In genomic region chr13:102395939-102396338, GRCh38 we compare ENCODE assay signal across 1 cellular context.
TF ChIP-seq lines count a peak whose summit lies in the region.

No MANE protein-coding gene starts in this region.

TF ChIP-seq in WTC11, 78 proteins besides CTCF, POLR2A, EP300 and RAD21 (continued from another document):
- TF ChIP-seq, protein P1, sequence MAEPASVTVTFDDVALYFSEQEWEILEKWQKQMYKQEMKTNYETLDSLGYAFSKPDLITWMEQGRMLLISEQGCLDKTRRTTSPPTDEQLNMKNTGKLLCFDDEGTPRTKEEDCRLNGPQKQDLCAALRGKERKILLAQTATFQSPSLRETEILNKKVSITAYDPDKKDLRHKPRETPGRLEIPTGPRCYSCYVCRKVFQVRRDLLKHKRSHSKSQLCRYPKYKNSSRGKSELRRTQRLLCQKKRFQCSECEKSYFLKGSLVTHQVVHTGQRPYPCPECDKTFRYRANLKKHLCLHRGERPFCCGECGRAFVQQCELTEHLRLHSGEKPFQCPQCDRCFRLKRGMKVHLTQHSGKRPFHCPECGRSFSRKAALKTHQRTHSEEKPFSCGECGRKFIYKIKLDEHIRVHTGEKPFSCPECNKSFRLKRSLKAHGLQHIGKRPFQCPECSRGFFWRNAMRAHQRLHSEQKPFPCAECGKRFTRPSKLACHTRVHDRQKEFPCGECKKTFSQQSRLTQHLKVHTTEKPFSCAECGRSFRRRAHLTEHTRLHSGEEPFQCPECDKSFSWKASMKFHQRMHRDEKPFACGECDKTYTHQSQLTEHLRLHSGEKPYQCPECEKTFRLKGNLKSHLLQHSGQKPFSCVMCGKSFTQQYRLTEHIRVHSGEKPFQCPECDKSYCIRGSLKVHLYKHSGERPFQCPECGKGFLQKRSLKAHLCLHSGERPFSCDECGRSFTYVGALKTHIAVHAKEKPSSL (CRISPR knock-in tag; conservative IDR thresholded peaks at IDR 0.05): no peak
- TF ChIP-seq, protein P2, sequence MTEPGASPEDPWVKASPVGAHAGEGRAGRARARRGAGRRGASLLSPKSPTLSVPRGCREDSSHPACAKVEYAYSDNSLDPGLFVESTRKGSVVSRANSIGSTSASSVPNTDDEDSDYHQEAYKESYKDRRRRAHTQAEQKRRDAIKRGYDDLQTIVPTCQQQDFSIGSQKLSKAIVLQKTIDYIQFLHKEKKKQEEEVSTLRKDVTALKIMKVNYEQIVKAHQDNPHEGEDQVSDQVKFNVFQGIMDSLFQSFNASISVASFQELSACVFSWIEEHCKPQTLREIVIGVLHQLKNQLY (CRISPR knock-in tag; IDR thresholded peaks at IDR 0.05): no peak
- TF ChIP-seq RELA (CRISPR knock-in tag; IDR thresholded peaks at IDR 0.05; ENCODE audit: borderline replicate concordance): no peak
- TF ChIP-seq, protein P3, sequence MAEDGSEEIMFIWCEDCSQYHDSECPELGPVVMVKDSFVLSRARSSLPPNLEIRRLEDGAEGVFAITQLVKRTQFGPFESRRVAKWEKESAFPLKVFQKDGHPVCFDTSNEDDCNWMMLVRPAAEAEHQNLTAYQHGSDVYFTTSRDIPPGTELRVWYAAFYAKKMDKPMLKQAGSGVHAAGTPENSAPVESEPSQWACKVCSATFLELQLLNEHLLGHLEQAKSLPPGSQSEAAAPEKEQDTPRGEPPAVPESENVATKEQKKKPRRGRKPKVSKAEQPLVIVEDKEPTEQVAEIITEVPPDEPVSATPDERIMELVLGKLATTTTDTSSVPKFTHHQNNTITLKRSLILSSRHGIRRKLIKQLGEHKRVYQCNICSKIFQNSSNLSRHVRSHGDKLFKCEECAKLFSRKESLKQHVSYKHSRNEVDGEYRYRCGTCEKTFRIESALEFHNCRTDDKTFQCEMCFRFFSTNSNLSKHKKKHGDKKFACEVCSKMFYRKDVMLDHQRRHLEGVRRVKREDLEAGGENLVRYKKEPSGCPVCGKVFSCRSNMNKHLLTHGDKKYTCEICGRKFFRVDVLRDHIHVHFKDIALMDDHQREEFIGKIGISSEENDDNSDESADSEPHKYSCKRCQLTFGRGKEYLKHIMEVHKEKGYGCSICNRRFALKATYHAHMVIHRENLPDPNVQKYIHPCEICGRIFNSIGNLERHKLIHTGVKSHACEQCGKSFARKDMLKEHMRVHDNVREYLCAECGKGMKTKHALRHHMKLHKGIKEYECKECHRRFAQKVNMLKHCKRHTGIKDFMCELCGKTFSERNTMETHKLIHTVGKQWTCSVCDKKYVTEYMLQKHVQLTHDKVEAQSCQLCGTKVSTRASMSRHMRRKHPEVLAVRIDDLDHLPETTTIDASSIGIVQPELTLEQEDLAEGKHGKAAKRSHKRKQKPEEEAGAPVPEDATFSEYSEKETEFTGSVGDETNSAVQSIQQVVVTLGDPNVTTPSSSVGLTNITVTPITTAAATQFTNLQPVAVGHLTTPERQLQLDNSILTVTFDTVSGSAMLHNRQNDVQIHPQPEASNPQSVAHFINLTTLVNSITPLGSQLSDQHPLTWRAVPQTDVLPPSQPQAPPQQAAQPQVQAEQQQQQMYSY (CRISPR knock-in tag; IDR thresholded peaks at IDR 0.05): no peak
- no peak for TF ChIP-seq IRF2 (CRISPR knock-in tag; IDR thresholded peaks at IDR 0.05; ENCODE audit: borderline replicate concordance, low read depth)
- TF ChIP-seq SP1 (CRISPR knock-in tag; conservative IDR thresholded peaks at IDR 0.05): no peak
- TF ChIP-seq, protein P4, sequence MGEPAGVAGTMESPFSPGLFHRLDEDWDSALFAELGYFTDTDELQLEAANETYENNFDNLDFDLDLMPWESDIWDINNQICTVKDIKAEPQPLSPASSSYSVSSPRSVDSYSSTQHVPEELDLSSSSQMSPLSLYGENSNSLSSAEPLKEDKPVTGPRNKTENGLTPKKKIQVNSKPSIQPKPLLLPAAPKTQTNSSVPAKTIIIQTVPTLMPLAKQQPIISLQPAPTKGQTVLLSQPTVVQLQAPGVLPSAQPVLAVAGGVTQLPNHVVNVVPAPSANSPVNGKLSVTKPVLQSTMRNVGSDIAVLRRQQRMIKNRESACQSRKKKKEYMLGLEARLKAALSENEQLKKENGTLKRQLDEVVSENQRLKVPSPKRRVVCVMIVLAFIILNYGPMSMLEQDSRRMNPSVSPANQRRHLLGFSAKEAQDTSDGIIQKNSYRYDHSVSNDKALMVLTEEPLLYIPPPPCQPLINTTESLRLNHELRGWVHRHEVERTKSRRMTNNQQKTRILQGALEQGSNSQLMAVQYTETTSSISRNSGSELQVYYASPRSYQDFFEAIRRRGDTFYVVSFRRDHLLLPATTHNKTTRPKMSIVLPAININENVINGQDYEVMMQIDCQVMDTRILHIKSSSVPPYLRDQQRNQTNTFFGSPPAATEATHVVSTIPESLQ (CRISPR knock-in tag; IDR thresholded peaks at IDR 0.05): no peak
- TF ChIP-seq NR3C1 (CRISPR knock-in tag; conservative IDR thresholded peaks at IDR 0.05; ENCODE audit: low read depth): no peak
- TF ChIP-seq, protein P5, sequence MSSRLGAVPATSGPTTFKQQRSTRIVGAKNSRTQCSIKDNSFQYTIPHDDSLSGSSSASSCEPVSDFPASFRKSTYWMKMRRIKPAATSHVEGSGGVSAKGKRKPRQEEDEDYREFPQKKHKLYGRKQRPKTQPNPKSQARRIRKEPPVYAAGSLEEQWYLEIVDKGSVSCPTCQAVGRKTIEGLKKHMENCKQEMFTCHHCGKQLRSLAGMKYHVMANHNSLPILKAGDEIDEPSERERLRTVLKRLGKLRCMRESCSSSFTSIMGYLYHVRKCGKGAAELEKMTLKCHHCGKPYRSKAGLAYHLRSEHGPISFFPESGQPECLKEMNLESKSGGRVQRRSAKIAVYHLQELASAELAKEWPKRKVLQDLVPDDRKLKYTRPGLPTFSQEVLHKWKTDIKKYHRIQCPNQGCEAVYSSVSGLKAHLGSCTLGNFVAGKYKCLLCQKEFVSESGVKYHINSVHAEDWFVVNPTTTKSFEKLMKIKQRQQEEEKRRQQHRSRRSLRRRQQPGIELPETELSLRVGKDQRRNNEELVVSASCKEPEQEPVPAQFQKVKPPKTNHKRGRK (CRISPR knock-in tag; IDR thresholded peaks at IDR 0.05; ENCODE audit: borderline replicate concordance): no peak
- no peak for TF ChIP-seq ZBTB43 (CRISPR knock-in tag; IDR thresholded peaks at IDR 0.05)
- TF ChIP-seq, protein P6, sequence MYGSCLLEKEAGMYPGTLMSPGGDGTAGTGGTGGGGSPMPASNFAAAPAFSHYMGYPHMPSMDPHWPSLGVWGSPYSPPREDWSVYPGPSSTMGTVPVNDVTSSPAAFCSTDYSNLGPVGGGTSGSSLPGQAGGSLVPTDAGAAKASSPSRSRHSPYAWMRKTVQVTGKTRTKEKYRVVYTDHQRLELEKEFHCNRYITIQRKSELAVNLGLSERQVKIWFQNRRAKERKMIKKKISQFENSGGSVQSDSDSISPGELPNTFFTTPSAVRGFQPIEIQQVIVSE (CRISPR knock-in tag; IDR thresholded peaks at IDR 0.05; ENCODE audit: borderline replicate concordance): no peak
- TF ChIP-seq, protein P7, sequence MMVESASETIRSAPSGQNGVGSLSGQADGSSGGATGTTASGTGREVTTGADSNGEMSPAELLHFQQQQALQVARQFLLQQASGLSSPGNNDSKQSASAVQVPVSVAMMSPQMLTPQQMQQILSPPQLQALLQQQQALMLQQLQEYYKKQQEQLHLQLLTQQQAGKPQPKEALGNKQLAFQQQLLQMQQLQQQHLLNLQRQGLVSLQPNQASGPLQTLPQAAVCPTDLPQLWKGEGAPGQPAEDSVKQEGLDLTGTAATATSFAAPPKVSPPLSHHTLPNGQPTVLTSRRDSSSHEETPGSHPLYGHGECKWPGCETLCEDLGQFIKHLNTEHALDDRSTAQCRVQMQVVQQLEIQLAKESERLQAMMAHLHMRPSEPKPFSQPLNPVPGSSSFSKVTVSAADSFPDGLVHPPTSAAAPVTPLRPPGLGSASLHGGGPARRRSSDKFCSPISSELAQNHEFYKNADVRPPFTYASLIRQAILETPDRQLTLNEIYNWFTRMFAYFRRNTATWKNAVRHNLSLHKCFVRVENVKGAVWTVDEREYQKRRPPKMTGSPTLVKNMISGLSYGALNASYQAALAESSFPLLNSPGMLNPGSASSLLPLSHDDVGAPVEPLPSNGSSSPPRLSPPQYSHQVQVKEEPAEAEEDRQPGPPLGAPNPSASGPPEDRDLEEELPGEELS (CRISPR knock-in tag; IDR thresholded peaks at IDR 0.05): no peak
- TF ChIP-seq ATF1 (CRISPR knock-in tag; IDR thresholded peaks at IDR 0.05): no peak
- no peak for TF ChIP-seq TP53 (CRISPR knock-in tag; IDR thresholded peaks at IDR 0.05)
- TF ChIP-seq GTF2I (CRISPR knock-in tag; conservative IDR thresholded peaks at IDR 0.05): no peak
TF ChIP-seq in WTC11: peak in this region for 0.
